Comparison of ENCODE assay signal across 13 cellular contexts in genomic region chr12:104011265-104011664, GRCh38. TPM values are rescaled to one million over a fixed set of nuclear protein-coding genes. Genes with fewer than 3 reads are reported as not detected.
DNase-seq lines count a peak whose midpoint lies in the region; ATAC-seq and TF ChIP-seq lines count a peak whose summit lies in the region.
"Had no signal": no experiment of that assay in that cellular context is flagged by ENCODE, and none has a peak within 500 bp of the region (broad histone marks: within the 10 kb centered on the region; RNA-seq: fewer than 3 reads in every experiment).

No MANE protein-coding gene starts in this region.

- no peak overlapping the region for H3K4ac ChIP-seq in mesendoderm (ENCODE audit: low read depth, low read length)

- WGBS in mesendoderm (ENCODE audit: extremely low coverage, insufficient coverage, low lambda C conversion rate): no CpG with 5 or more reads among the region's 6 CpGs

- BruUV-seq in Caco-2 (replicated peaks; lab: Mats Ljungman, UMichigan): no TSS peak

- no peak for TF ChIP-seq CTCF in AG10803 (conservative IDR thresholded peaks at IDR 0.05; ENCODE audit: low read length)
- TF ChIP-seq CTCF in choroid plexus epithelial cell (conservative IDR thresholded peaks at IDR 0.05; ENCODE audit: low read depth, low read length): no peak
- no peak for TF ChIP-seq CTCF in Caco-2 (IDR thresholded peaks at IDR 0.05; ENCODE audit: insufficient read depth in 1 of 2, low read depth in 1 of 2, low read length in 1 of 2, severe bottlenecking in 1 of 2, unreplicated experiment in 1 of 2)

- H2AK5ac ChIP-seq in mesendoderm (ENCODE audit: low read length): no peak overlapping the region

- no peak overlapping the region for H3K56ac ChIP-seq in mesendoderm (ENCODE audit: low read length)

- no peaks in the 10 kb centered on the region for H3K36me3 Mint-ChIP-seq in Caco-2 (ENCODE audit: insufficient read depth, unreplicated experiment)

- H3K9ac ChIP-seq in mesendoderm (ENCODE audit: low read length): no peak overlapping the region

- H3K9me3 Mint-ChIP-seq in Caco-2 (ENCODE audit: unreplicated experiment): no peaks in the 10 kb centered on the region

- no peak overlapping the region for H3K4me2 ChIP-seq in mesendoderm (ENCODE audit: low read length)

- no peak overlapping the region for H4K8ac ChIP-seq in mesendoderm (ENCODE audit: low read depth, low read length)

- H3K36me3 ChIP-seq in MG63 (no peaks in the 10 kb centered on the region), Caco-2 (ENCODE audit: control insufficient read depth, insufficient read depth, low read length) (no peaks in the 10 kb centered on the region), mesendoderm (ENCODE audit: control insufficient read depth, insufficient read depth, low read length) (no peaks in the 10 kb centered on the region)
- H3K36me3 ChIP-seq: right lobe of liver had no signal

- no peaks in the 10 kb centered on the region for H3K4me1 Mint-ChIP-seq in Caco-2 (ENCODE audit: low read depth, unreplicated experiment)

- H3K27me3 Mint-ChIP-seq in Caco-2 (ENCODE audit: insufficient read depth, unreplicated experiment): no peaks in the 10 kb centered on the region

- H2BK120ac ChIP-seq in mesendoderm (ENCODE audit: low read depth, low read length): no peak overlapping the region

- no peak overlapping the region for H2BK5ac ChIP-seq in mesendoderm (ENCODE audit: low read length)

- peaks cover 3% of the 10 kb centered on the region; the same call in 1 of the 2 replicates for H3K9me3 ChIP-seq in MG63
- no peaks in the 10 kb centered on the region for H3K9me3 ChIP-seq in Caco-2
- H3K9me3 ChIP-seq: gastroesophageal sphincter, right lobe of liver had no signal

- CTCF ChIA-PET in Caco-2 (lab: Charles Lee): no interaction called here

- no peak overlapping the region for H2BK15ac ChIP-seq in mesendoderm (replicated peaks; ENCODE audit: low read depth)

- ATAC-seq in GM18858 (IDR thresholded peaks at IDR 0.05; ENCODE audit: unreplicated experiment): no peak
- ATAC-seq: gastroesophageal sphincter had no signal

- H3K4me1 ChIP-seq in Caco-2 (no peaks in the 10 kb centered on the region), mesendoderm (ENCODE audit: control insufficient read depth, low read depth, low read length) (no peaks in the 10 kb centered on the region)
- H3K4me1 ChIP-seq: gastroesophageal sphincter, right lobe of liver had no signal

- no peak overlapping the region for H4K5ac ChIP-seq in mesendoderm (ENCODE audit: low read length)

- H3K27me3 ChIP-seq in MG63 (no peaks in the 10 kb centered on the region), Caco-2 (replicated peaks; ENCODE audit: control insufficient read depth, insufficient read depth, low read length) (no peaks in the 10 kb centered on the region), mesendoderm (ENCODE audit: insufficient read depth, low read length, poor library complexity) (no peaks in the 10 kb centered on the region)
- H3K27me3 ChIP-seq: gastroesophageal sphincter, right lobe of liver had no signal

- no peak overlapping the region for H3K4me3 ChIP-seq in AG10803 (ENCODE audit: low read length)
- no peak overlapping the region for H3K4me3 ChIP-seq in MG63
- H3K4me3 ChIP-seq in choroid plexus epithelial cell (ENCODE audit: low read depth, low read length): no peak overlapping the region
- H3K4me3 ChIP-seq in Caco-2 (ENCODE audit: low read depth, low read length): no peak overlapping the region
- H3K4me3 ChIP-seq in mesendoderm (ENCODE audit: low read length): no peak overlapping the region
- H3K4me3 ChIP-seq: gastroesophageal sphincter, right lobe of liver had no signal

- intact Hi-C loops in Caco-2 (cut with micrococcal nuclease; ENCODE audit: unreplicated experiment): no loop called here

- DNase-seq in AG10803 (ENCODE audit: low read depth) (peak; percentile 84), MG63 (peak; percentile 70), choroid plexus epithelial cell (ENCODE audit: low read depth) (peak; percentile 88), myocyte (ENCODE audit: low read depth) (peak; percentile 95), Caco-2 (no peak), mesendoderm (no peak), NCI-H2171 treated with DMSO at 0.1 percent for 48 hours (lab: John Stamatoyannopoulos, UW) (no peak)
- DNase-seq: activated CD8-positive, alpha-beta memory T cell treated with anti-CD3 and anti-CD28 coated beads for 24 hours; right lobe of liver; T-helper 1 cell had no signal

- no peak overlapping the region for H3K23ac ChIP-seq in mesendoderm (ENCODE audit: low read length)

- POLR2A ChIA-PET in Caco-2 (lab: Charles Lee): no interaction called here

- H3K27ac ChIP-seq in mesendoderm (ENCODE audit: low read depth, low read length): no peak overlapping the region
- H3K27ac ChIP-seq: right lobe of liver had no signal

- no peak overlapping the region for H3K18ac ChIP-seq in mesendoderm (ENCODE audit: low read length)

- H3K79me1 ChIP-seq in mesendoderm (ENCODE audit: low read length): no peaks in the 10 kb centered on the region

- no peak overlapping the region for H3K27ac Mint-ChIP-seq in Caco-2 (ENCODE audit: unreplicated experiment)
- H3K27ac Mint-ChIP-seq: IgD-negative memory B cell had no signal

- H3K4me3 Mint-ChIP-seq in Caco-2 (ENCODE audit: unreplicated experiment): no peak overlapping the region
- H3K4me3 Mint-ChIP-seq: IgD-negative memory B cell had no signal

- no peaks in the 10 kb centered on the region for H3K79me2 ChIP-seq in mesendoderm (ENCODE audit: control insufficient read depth, insufficient read depth, low read length)

RNA-seq across cellular contexts. Expression of gene GLT8D2, which starts 38.7 kb away (rescaled TPM):
- not detected in 2 replicates for total RNA-seq in MG63 (2014; rRNA removed; shearing (Covaris generic); ENCODE audit: low replicate concordance)
- total RNA-seq in myocyte (17.6 and 17.9 TPM in 2 replicates), Caco-2 (2022) (0.49 TPM in 1 of 2 replicates, not detected in the other)
- 18.9 TPM for polyA plus RNA-seq in myocyte (2012)
- polyA plus RNA-seq in mesendoderm (2013, experiment 1 of 2): 2.2 TPM
- polyA plus RNA-seq in mesendoderm (2013, experiment 2 of 2): 2.2 TPM

RNA-seq across cellular contexts. Expression of gene TDG, which starts 45.6 kb away (rescaled TPM):
- 24.6 and 42.0 TPM in 2 replicates for total RNA-seq in MG63 (2014; rRNA removed; shearing (Covaris generic); ENCODE audit: low replicate concordance)
- total RNA-seq in myocyte: 26.2 and 28.1 TPM in 2 replicates
- polyA plus RNA-seq in myocyte (2012): 16.0 TPM
- total RNA-seq in Caco-2 (2022): 28.4 and 29.5 TPM in 2 replicates
- 134 TPM for polyA plus RNA-seq in mesendoderm (2013, experiment 1 of 2)
- 138 TPM for polyA plus RNA-seq in mesendoderm (2013, experiment 2 of 2)

RNA-seq across cellular contexts. Expression of gene HCFC2, which starts 53.1 kb away (rescaled TPM):
- 6.1 and 16.3 TPM in 2 replicates for total RNA-seq in MG63 (2014; rRNA removed; shearing (Covaris generic); ENCODE audit: low replicate concordance)
- total RNA-seq in myocyte (25.3 and 29.0 TPM in 2 replicates), Caco-2 (2022) (4.9 and 5.4 TPM in 2 replicates)
- 10.6 TPM for polyA plus RNA-seq in myocyte (2012)
- 0.63 TPM for polyA plus RNA-seq in mesendoderm (2013, experiment 1 of 2)
- 0.53 TPM for polyA plus RNA-seq in mesendoderm (2013, experiment 2 of 2)

Comparison
In these comparisons a context has a peak if more than half of its experiments do, and no peak if none do; other contexts are left out.
1. DNase-seq: peak in AG10803 (single experiment), MG63 (single experiment), choroid plexus epithelial cell (single experiment) and myocyte (single experiment); none in Caco-2 (0 of 2), mesendoderm (single experiment) and NCI-H2171 treated with DMSO at 0.1 percent for 48 hours (single experiment).
2. RNA of gene GLT8D2, which starts 38.7 kb away (total RNA-seq): 17.6 to 17.9 TPM in myocyte; 0.49 TPM in Caco-2 and not detected in MG63; every median in the first group is over 10 times any median in the second.